ENCODE assay signal across 1 cellular context in the genomic region with DNA sequence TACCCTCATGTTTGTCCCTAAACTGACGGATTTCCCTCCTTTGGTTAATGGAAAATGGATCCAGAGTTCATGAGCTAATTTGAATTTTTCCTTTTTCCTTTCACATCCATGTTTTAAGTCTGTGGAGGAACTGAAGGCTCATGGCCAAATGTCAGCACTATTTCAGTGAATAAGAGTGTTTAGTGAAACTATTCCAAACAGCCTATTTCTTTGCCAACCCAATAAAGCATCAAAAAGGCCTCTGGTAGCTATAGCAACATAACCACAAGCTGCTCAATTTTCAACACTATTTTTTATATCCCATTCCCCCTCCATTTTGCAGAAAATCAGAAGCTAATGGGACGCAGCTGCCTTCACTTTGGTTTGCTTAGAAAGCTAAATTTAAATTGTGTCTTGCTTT.
TF ChIP-seq lines count a peak whose summit lies in the region.

No MANE protein-coding gene starts in this region.

TF ChIP-seq in GM23338, 12 proteins besides CTCF, POLR2A, EP300 and RAD21 (continued from another document):
- TF ChIP-seq ZNF331 (CRISPR knock-in tag; IDR thresholded peaks at IDR 0.05; ENCODE audit: low read depth), result no peak
- no peak for TF ChIP-seq STAT1 (IDR thresholded peaks at IDR 0.05; ENCODE audit: unreplicated experiment)
- no peak for TF ChIP-seq NANOG (IDR thresholded peaks at IDR 0.05; ENCODE audit: borderline replicate concordance)
- TF ChIP-seq, protein P1, sequence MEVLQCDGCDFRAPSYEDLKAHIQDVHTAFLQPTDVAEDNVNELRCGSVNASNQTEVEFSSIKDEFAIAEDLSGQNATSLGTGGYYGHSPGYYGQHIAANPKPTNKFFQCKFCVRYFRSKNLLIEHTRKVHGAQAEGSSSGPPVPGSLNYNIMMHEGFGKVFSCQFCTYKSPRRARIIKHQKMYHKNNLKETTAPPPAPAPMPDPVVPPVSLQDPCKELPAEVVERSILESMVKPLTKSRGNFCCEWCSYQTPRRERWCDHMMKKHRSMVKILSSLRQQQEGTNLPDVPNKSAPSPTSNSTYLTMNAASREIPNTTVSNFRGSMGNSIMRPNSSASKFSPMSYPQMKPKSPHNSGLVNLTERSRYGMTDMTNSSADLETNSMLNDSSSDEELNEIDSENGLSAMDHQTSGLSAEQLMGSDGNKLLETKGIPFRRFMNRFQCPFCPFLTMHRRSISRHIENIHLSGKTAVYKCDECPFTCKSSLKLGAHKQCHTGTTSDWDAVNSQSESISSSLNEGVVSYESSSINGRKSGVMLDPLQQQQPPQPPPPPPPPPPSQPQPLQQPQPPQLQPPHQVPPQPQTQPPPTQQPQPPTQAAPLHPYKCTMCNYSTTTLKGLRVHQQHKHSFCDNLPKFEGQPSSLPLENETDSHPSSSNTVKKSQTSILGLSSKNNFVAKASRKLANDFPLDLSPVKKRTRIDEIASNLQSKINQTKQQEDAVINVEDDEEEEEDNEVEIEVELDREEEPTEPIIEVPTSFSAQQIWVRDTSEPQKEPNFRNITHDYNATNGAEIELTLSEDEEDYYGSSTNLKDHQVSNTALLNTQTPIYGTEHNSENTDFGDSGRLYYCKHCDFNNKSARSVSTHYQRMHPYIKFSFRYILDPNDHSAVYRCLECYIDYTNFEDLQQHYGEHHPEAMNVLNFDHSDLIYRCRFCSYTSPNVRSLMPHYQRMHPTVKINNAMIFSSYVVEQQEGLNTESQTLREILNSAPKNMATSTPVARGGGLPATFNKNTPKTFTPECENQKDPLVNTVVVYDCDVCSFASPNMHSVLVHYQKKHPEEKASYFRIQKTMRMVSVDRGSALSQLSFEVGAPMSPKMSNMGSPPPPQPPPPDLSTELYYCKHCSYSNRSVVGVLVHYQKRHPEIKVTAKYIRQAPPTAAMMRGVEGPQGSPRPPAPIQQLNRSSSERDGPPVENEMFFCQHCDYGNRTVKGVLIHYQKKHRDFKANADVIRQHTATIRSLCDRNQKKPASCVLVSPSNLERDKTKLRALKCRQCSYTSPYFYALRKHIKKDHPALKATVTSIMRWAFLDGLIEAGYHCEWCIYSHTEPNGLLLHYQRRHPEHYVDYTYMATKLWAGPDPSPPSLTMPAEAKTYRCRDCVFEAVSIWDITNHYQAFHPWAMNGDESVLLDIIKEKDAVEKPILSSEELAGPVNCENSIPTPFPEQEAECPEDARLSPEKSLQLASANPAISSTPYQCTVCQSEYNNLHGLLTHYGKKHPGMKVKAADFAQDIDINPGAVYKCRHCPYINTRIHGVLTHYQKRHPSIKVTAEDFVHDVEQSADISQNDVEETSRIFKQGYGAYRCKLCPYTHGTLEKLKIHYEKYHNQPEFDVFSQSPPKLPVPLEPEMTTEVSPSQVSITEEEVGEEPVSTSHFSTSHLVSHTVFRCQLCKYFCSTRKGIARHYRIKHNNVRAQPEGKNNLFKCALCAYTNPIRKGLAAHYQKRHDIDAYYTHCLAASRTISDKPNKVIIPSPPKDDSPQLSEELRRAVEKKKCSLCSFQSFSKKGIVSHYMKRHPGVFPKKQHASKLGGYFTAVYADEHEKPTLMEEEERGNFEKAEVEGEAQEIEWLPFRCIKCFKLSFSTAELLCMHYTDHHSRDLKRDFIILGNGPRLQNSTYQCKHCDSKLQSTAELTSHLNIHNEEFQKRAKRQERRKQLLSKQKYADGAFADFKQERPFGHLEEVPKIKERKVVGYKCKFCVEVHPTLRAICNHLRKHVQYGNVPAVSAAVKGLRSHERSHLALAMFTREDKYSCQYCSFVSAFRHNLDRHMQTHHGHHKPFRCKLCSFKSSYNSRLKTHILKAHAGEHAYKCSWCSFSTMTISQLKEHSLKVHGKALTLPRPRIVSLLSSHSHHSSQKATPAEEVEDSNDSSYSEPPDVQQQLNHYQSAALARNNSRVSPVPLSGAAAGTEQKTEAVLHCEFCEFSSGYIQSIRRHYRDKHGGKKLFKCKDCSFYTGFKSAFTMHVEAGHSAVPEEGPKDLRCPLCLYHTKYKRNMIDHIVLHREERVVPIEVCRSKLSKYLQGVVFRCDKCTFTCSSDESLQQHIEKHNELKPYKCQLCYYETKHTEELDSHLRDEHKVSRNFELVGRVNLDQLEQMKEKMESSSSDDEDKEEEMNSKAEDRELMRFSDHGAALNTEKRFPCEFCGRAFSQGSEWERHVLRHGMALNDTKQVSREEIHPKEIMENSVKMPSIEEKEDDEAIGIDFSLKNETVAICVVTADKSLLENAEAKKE (CRISPR knock-in tag; IDR thresholded peaks at IDR 0.05), result no peak
